Comparison of ENCODE assay signal across 19 cellular contexts in genomic region chr2:108193251-108193650, GRCh38. TPM values are rescaled to one million over a fixed set of nuclear protein-coding genes. Genes with fewer than 3 reads are reported as not detected.
A peak's percentile ranks its signal among the peaks of the same experiment; 100 is the strongest.
DNase-seq lines count a peak whose midpoint lies in the region; ATAC-seq and TF ChIP-seq lines count a peak whose summit lies in the region.
"Had no signal": no experiment of that assay in that cellular context is flagged by ENCODE, and none has a peak within 500 bp of the region (broad histone marks: within the 10 kb centered on the region; RNA-seq: fewer than 3 reads in every experiment).

No MANE protein-coding gene starts in this region.

- CTCF ChIA-PET in Calu3 (lab: Charles Lee), result no interaction called here

- H3K27ac ChIP-seq in body of pancreas (no peak overlapping the region), gastroesophageal sphincter (no peak overlapping the region)
- H3K27ac ChIP-seq: SK-N-MC had no signal

- H3K27me3 Mint-ChIP-seq in Calu3 (ENCODE audit: unreplicated experiment), result no peaks in the 10 kb centered on the region
- H3K27me3 Mint-ChIP-seq: IgD-negative memory B cell had no signal

- H3K4me1 Mint-ChIP-seq in Calu3 (ENCODE audit: low read depth, unreplicated experiment), result peaks cover 27% of the 10 kb centered on the region

- TF ChIP-seq CTCF in Calu3 (IDR thresholded peaks at IDR 0.05; ENCODE audit: unreplicated experiment) (no peak), body of pancreas (IDR thresholded peaks at IDR 0.05) (no peak), gastroesophageal sphincter (IDR thresholded peaks at IDR 0.05) (no peak)

- H3K36me3 ChIP-seq in body of pancreas (replicated peaks in 1 of 2; ENCODE audit: insufficient read depth in 1 of 2, low read depth in 2 of 2), result no peaks in the 10 kb centered on the region
- H3K36me3 ChIP-seq in gastroesophageal sphincter, result no peaks in the 10 kb centered on the region
- H3K36me3 ChIP-seq: HAP-1 had no signal

- H3K9me3 Mint-ChIP-seq in Calu3 (ENCODE audit: low read depth, unreplicated experiment), result no peaks in the 10 kb centered on the region

- BruUV-seq in Calu3 (replicated peaks; lab: Mats Ljungman, UMichigan), result no TSS peak

- DNase-seq in Calu3, result no peak
- DNase-seq in H4 (ENCODE audit: low spot score), result peak; percentile 23
- DNase-seq in amniotic epithelial cell (ENCODE audit: low read depth), result peak; percentile 9
- peak; percentile 23 for DNase-seq in foreskin melanocyte
- no peak for DNase-seq in body of pancreas
- DNase-seq in globus pallidus (ENCODE audit: low spot score), result no peak
- DNase-seq: C1 segment of cervical spinal cord, DMS 273 treated with DMSO at 0.1 percent for 48 hours, NCI-H1417, NCI-H1930, NCI-H2171, NCI-H774 had no signal

- H3K4me1 ChIP-seq in body of pancreas, result no peaks in the 10 kb centered on the region
- no peaks in the 10 kb centered on the region for H3K4me1 ChIP-seq in gastroesophageal sphincter
- H3K4me1 ChIP-seq: HAP-1 had no signal

- H3K9me3 ChIP-seq in body of pancreas (no peaks in the 10 kb centered on the region), gastroesophageal sphincter (no peaks in the 10 kb centered on the region)
- H3K9me3 ChIP-seq: HAP-1 had no signal

- no peaks in the 10 kb centered on the region for H3K36me3 Mint-ChIP-seq in Calu3 (ENCODE audit: insufficient read depth, unreplicated experiment)
- H3K36me3 Mint-ChIP-seq: IgD-negative memory B cell had no signal

- TF ChIP-seq EP300 in gastroesophageal sphincter (IDR thresholded peaks at IDR 0.05), result no peak

- 38 to 44% methylated on average over 3 of the region's 3 CpGs for WGBS in body of pancreas, 2 donors
- 56 to 76% methylated on average over 3 of the region's 3 CpGs for WGBS in gastroesophageal sphincter (ENCODE audit: low coverage in 1 of 2), 2 donors

- ATAC-seq in body of pancreas (no peak), gastroesophageal sphincter (no peak), HG02885 (IDR thresholded peaks at IDR 0.05; ENCODE audit: poor library complexity, unreplicated experiment) (no peak)

- TF ChIP-seq POLR2A in body of pancreas (IDR thresholded peaks at IDR 0.05) (no peak), gastroesophageal sphincter (IDR thresholded peaks at IDR 0.05) (no peak)

- no peak overlapping the region for H3K4me3 ChIP-seq in body of pancreas
- no peak overlapping the region for H3K4me3 ChIP-seq in gastroesophageal sphincter
- H3K4me3 ChIP-seq: HAP-1, SK-N-MC had no signal

- peak overlapping the region; percentile 35 for H3K4me3 Mint-ChIP-seq in Calu3 (ENCODE audit: low read depth, unreplicated experiment)
- H3K4me3 Mint-ChIP-seq: IgD-negative memory B cell had no signal

- peak overlapping the region; percentile 74 for H3K27ac Mint-ChIP-seq in Calu3 (ENCODE audit: unreplicated experiment)
- H3K27ac Mint-ChIP-seq: IgD-negative memory B cell had no signal

- no peaks in the 10 kb centered on the region for H3K27me3 ChIP-seq in body of pancreas
- no peaks in the 10 kb centered on the region for H3K27me3 ChIP-seq in gastroesophageal sphincter

- intact Hi-C loops in Calu3 (cut with micrococcal nuclease; ENCODE audit: unreplicated experiment) (no loop called here), body of pancreas (cut with DNase I) (no loop called here)

RNA-seq across cellular contexts. Expression of gene SULT1C3, which starts 46.5 kb away (rescaled TPM):
- total RNA-seq in Calu3 (2022) (not detected in 2 replicates), body of pancreas (not detected), gastroesophageal sphincter (not detected)
- not detected in 2 replicates for total RNA-seq in H4 (2014; rRNA removed; shearing (Covaris generic))
- total RNA-seq: HT1080, NCI-H460 had no signal

Comparison
In these comparisons a context has a peak if more than half of its experiments do, and no peak if none do; other contexts are left out.
1. DNase-seq: peak in H4 (single experiment), amniotic epithelial cell (single experiment) and foreskin melanocyte (single experiment); none in Calu3 (single experiment), body of pancreas (0 of 4) and globus pallidus (single experiment).